ENCODE assay signal across 24 cellular contexts in genomic region chr17:81163051-81163695, GRCh38. TPM values are rescaled to one million over a fixed set of nuclear protein-coding genes. Genes with fewer than 3 reads are reported as not detected.
"Had no signal": no experiment of that assay in that cellular context is flagged by ENCODE, and none has a peak within 500 bp of the region (broad histone marks: within the 10 kb centered on the region; RNA-seq: fewer than 3 reads in every experiment).

No MANE protein-coding gene starts in this region.

- H3K27me3 ChIP-seq: thyroid gland had no signal

- DNase-seq: activated CD4-positive, alpha-beta memory T cell treated with anti-CD3 and anti-CD28 coated beads for 36 hours; activated CD4-positive, alpha-beta T cell treated with anti-CD3 and anti-CD28 coated beads for 4 hours; activated CD4-positive, CD25-positive, alpha-beta regulatory T cell; activated effector memory CD4-positive, alpha-beta T cell treated with Interleukin-2 at 50 U/mL for 16 hours; activated naive CD4-positive, alpha-beta T cell treated with anti-CD3 and anti-CD28 coated beads for 36 hours; activated T-cell treated with anti-CD3 and anti-CD28 coated beads, Interleukin-2, amount 50 U/mL, for 72 hours; effector memory CD8-positive, alpha-beta T cell; mesenchymal stem cell; stimulated activated CD4-positive, alpha-beta T cell treated with anti-CD3 and anti-CD28 coated beads, Interleukin-4, amount 100 ng/mL, for 1 hour; stimulated activated naive CD4-positive, alpha-beta T cell; T1000; thyroid gland had no signal

- H3K9me3 ChIP-seq: thyroid gland had no signal

- H3K4me3 ChIP-seq: thyroid gland had no signal

- H3K27ac ChIP-seq: thyroid gland had no signal

- H3K36me3 ChIP-seq: thyroid gland had no signal

- ATAC-seq: activated T-cell treated with anti-CD3 and anti-CD28 coated beads, Interleukin-2, amount 50 U/mL, for 72 hours; effector memory CD8-positive, alpha-beta T cell; esophagus mucosa had no signal

RNA-seq across cellular contexts. Expression of gene PVALEF, which starts 2.1 kb away (rescaled TPM):
- total RNA-seq: activated CD4-positive, alpha-beta memory T cell treated with anti-CD3 and anti-CD28 coated beads for 36 hours; activated naive CD4-positive, alpha-beta T cell treated with anti-CD3 and anti-CD28 coated beads for 36 hours; activated T-cell treated with anti-CD3 and anti-CD28 coated beads, Interleukin-2, amount 50 U/mL, for 72 hours; dermis microvascular lymphatic vessel endothelial cell; endothelial cell of umbilical vein; esophagus mucosa; frontal cortex; liver; mononuclear cell; myocyte; omental fat pad; posterior vena cava; renal cortical epithelial cell; thyroid gland; urinary bladder had no signal
- polyA plus RNA-seq: endothelial cell of umbilical vein, liver, neural cell, urinary bladder had no signal
